Comparison of ENCODE assay signal across 8 cellular contexts in the genomic region with DNA sequence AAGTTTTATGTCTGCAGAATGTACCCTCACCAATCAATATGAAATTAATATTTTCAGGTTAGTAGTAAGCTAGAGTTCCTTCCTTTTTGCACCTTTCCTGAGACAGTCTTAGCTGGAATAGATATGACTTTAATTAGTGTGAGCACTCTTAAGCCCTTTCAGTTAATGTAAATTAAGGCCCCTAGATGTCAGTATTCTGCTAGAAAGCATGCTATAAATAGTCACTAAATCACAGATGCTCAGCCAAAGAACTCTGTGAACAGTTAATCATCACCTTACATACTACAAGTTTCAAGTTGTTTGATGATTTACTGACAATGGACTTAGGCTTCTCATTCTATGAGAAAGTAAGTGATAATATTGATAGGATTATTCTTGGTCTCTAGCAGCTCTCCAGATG.
DNase-seq lines count a peak whose midpoint lies in the region; ATAC-seq and TF ChIP-seq lines count a peak whose summit lies in the region.

No MANE protein-coding gene starts in this region.

- peak in 2 of 5 experiments; percentile 5 to 8 for TF ChIP-seq CTCF in tibial nerve (IDR thresholded peaks at IDR 0.05)

- no peak overlapping the region for H3K27ac ChIP-seq in tibial nerve

- no peak overlapping the region for H3K4me3 Mint-ChIP-seq in activated naive CD8-positive, alpha-beta T cell treated with anti-CD3 and anti-CD28 coated beads for 36 hours

- no peak overlapping the region for H3K27ac Mint-ChIP-seq in activated naive CD8-positive, alpha-beta T cell treated with anti-CD3 and anti-CD28 coated beads for 36 hours

- no peaks in the 10 kb centered on the region for H3K36me3 ChIP-seq in tibial nerve

- no peak for TF ChIP-seq POLR2A in tibial nerve (IDR thresholded peaks at IDR 0.05)

- H3K36me3 Mint-ChIP-seq in activated naive CD8-positive, alpha-beta T cell treated with anti-CD3 and anti-CD28 coated beads for 36 hours, result no peaks in the 10 kb centered on the region

- no peak overlapping the region for H3K4me3 ChIP-seq in tibial nerve

- no peaks in the 10 kb centered on the region for H3K4me1 ChIP-seq in tibial nerve

- no peak for TF ChIP-seq EP300 in tibial nerve (IDR thresholded peaks at IDR 0.05)

- H3K9me3 Mint-ChIP-seq in activated naive CD8-positive, alpha-beta T cell treated with anti-CD3 and anti-CD28 coated beads for 36 hours, result peaks cover 1% of the 10 kb centered on the region

- H3K27me3 ChIP-seq in tibial nerve, result no peaks in the 10 kb centered on the region

- H3K27me3 Mint-ChIP-seq in activated naive CD8-positive, alpha-beta T cell treated with anti-CD3 and anti-CD28 coated beads for 36 hours, result no peaks in the 10 kb centered on the region

- H3K9me3 ChIP-seq in tibial nerve, result no peaks in the 10 kb centered on the region

- peak; percentile 54 for DNase-seq in NCI-H69 (lab: John Stamatoyannopoulos, UW)
- DNase-seq in iris pigment epithelial cell (ENCODE audit: low read depth), result peak; percentile 2
- DNase-seq in activated T-cell treated with anti-CD3 and anti-CD28 coated beads for 4 hours, result no peak
- DNase-seq in activated naive CD8-positive, alpha-beta T cell treated with anti-CD3 and anti-CD28 coated beads for 36 hours, result no peak
- DNase-seq in anterior cingulate cortex (lab: John Stamatoyannopoulos, UW), result no peak
- DNase-seq in tibial nerve (ENCODE audit: low spot score in 2 of 2), result no peak

- peak; percentile 67 for ATAC-seq in GM18868 (IDR thresholded peaks at IDR 0.05; ENCODE audit: unreplicated experiment)
- ATAC-seq in HG03095 (IDR thresholded peaks at IDR 0.05; ENCODE audit: unreplicated experiment), result peak; percentile 87

- H3K4me1 Mint-ChIP-seq in activated naive CD8-positive, alpha-beta T cell treated with anti-CD3 and anti-CD28 coated beads for 36 hours, result no peaks in the 10 kb centered on the region

Comparison
In these comparisons a context has a peak if more than half of its experiments do, and no peak if none do; other contexts are left out.
1. DNase-seq: peak in NCI-H69 (single experiment) and iris pigment epithelial cell (single experiment); none in activated T-cell treated with anti-CD3 and anti-CD28 coated beads for 4 hours (single experiment), activated naive CD8-positive, alpha-beta T cell treated with anti-CD3 and anti-CD28 coated beads for 36 hours (single experiment), anterior cingulate cortex (0 of 58) and tibial nerve (0 of 2).